In genomic region chr19:17999685-18000479, GRCh38 we compare ENCODE assay signal across 9 cellular contexts. TPM values are rescaled to one million over a fixed set of nuclear protein-coding genes. Genes with fewer than 3 reads are reported as not detected.
DNase-seq lines count a peak whose midpoint lies in the region; ATAC-seq and TF ChIP-seq lines count a peak whose summit lies in the region.
"Had no signal": no experiment of that assay in that cellular context is flagged by ENCODE, and none has a peak within 500 bp of the region (broad histone marks: within the 10 kb centered on the region; RNA-seq: fewer than 3 reads in every experiment).

No MANE protein-coding gene starts in this region.

- peak overlapping the region; percentile 81 for H3K27ac Mint-ChIP-seq in Caco-2 (ENCODE audit: unreplicated experiment)
- H3K27ac Mint-ChIP-seq in effector memory CD8-positive, alpha-beta T cell: peak overlapping the region; percentile 88 to 99

- peaks cover 7% of the 10 kb centered on the region for H3K4me1 Mint-ChIP-seq in Caco-2 (ENCODE audit: low read depth, unreplicated experiment)
- peaks cover 17 to 20% of the 10 kb centered on the region in 2 donors for H3K4me1 Mint-ChIP-seq in effector memory CD8-positive, alpha-beta T cell (ENCODE audit: low read depth in 2 of 2)

- no peaks in the 10 kb centered on the region for H3K27me3 Mint-ChIP-seq in Caco-2 (ENCODE audit: insufficient read depth, unreplicated experiment)
- no peaks in the 10 kb centered on the region for H3K27me3 Mint-ChIP-seq in effector memory CD8-positive, alpha-beta T cell

- 55 to 78% methylated on average over 21 of the region's 21 CpGs for WGBS in sigmoid colon, 2 donors

- ATAC-seq in effector memory CD8-positive, alpha-beta T cell (replicated peaks): no peak
- ATAC-seq in HG02678 (IDR thresholded peaks at IDR 0.05; ENCODE audit: unreplicated experiment): no peak
- no peak for ATAC-seq in activated CD4-positive, CD25-positive, alpha-beta regulatory T cell treated with anti-CD3 and anti-CD28 coated beads, Interleukin-2, amount 50 U/mL, for 24 hours

- H3K27ac ChIP-seq in Peyer's patch (peak overlapping the region; percentile 89 to 97 (median 90)), sigmoid colon (peak overlapping the region; percentile 86 to 92 (median 89))

- H3K9me3 Mint-ChIP-seq in Caco-2 (ENCODE audit: unreplicated experiment): no peaks in the 10 kb centered on the region
- no peaks in the 10 kb centered on the region for H3K9me3 Mint-ChIP-seq in effector memory CD8-positive, alpha-beta T cell

- H3K36me3 Mint-ChIP-seq in Caco-2 (ENCODE audit: insufficient read depth, unreplicated experiment): no peaks in the 10 kb centered on the region
- H3K36me3 Mint-ChIP-seq in effector memory CD8-positive, alpha-beta T cell (ENCODE audit: insufficient read depth): peaks cover 46% of the 10 kb centered on the region

- BruUV-seq in Caco-2 (replicated peaks; lab: Mats Ljungman, UMichigan): no TSS peak

- H3K4me3 ChIP-seq in Caco-2 (ENCODE audit: low read depth, low read length) (no peak overlapping the region), Peyer's patch (no peak overlapping the region), sigmoid colon (no peak overlapping the region)

- DNase-seq in Caco-2: no peak
- DNase-seq in Peyer's patch: no peak
- no peak for DNase-seq in effector memory CD8-positive, alpha-beta T cell
- no peak for DNase-seq in sigmoid colon
- DNase-seq in NCI-H446 (lab: John Stamatoyannopoulos, UW): no peak
- no peak for DNase-seq in NCI-H446 treated with DMSO at 0.1 percent for 48 hours (lab: John Stamatoyannopoulos, UW)
- DNase-seq: retina had no signal

- no peaks in the 10 kb centered on the region for H3K9me3 ChIP-seq in Caco-2
- no peaks in the 10 kb centered on the region for H3K9me3 ChIP-seq in Peyer's patch
- no peaks in the 10 kb centered on the region for H3K9me3 ChIP-seq in sigmoid colon

- H3K4me1 ChIP-seq in Caco-2 (peaks cover 5% of the 10 kb centered on the region; the same call in 1 of the 2 replicates), Peyer's patch (peaks cover 0 to 23% (median 5%) of the 10 kb centered on the region in 4 donors), sigmoid colon (peaks cover 0 to 21% (median 19%) of the 10 kb centered on the region in 4 donors)

- no peak for TF ChIP-seq CTCF in Caco-2 (IDR thresholded peaks at IDR 0.05; ENCODE audit: insufficient read depth in 1 of 2, low read depth in 1 of 2, low read length in 1 of 2, severe bottlenecking in 1 of 2, unreplicated experiment in 1 of 2)
- TF ChIP-seq CTCF in Peyer's patch (IDR thresholded peaks at IDR 0.05): no peak
- no peak for TF ChIP-seq CTCF in sigmoid colon (IDR thresholded peaks at IDR 0.05)

- no peak for TF ChIP-seq EP300 in sigmoid colon (IDR thresholded peaks at IDR 0.05)

- POLR2A ChIA-PET in Caco-2 (lab: Charles Lee): interaction anchor here (0.6 kb wide), 1 partner anchor 30 kb away, joined by 3 read pairs; no protein-coding TSS in a partner anchor

- CTCF ChIA-PET in Caco-2 (lab: Charles Lee): interaction anchor here (0.7 kb wide), 1 partner anchor 74 kb away, joined by 11 read pairs; no protein-coding TSS in a partner anchor

- peak overlapping the region; percentile 79 for H3K4me3 Mint-ChIP-seq in Caco-2 (ENCODE audit: unreplicated experiment)
- H3K4me3 Mint-ChIP-seq in effector memory CD8-positive, alpha-beta T cell: peak overlapping the region; percentile 71 to 84

- TF ChIP-seq POLR2A in Peyer's patch (IDR thresholded peaks at IDR 0.05): no peak
- no peak for TF ChIP-seq POLR2A in sigmoid colon (IDR thresholded peaks at IDR 0.05)

- H3K27me3 ChIP-seq in Caco-2 (replicated peaks; ENCODE audit: control insufficient read depth, insufficient read depth, low read length): no peaks in the 10 kb centered on the region
- no peaks in the 10 kb centered on the region for H3K27me3 ChIP-seq in Peyer's patch
- no peaks in the 10 kb centered on the region for H3K27me3 ChIP-seq in sigmoid colon

- H3K36me3 ChIP-seq in Caco-2 (ENCODE audit: control insufficient read depth, insufficient read depth, low read length) (no peaks in the 10 kb centered on the region), Peyer's patch (no peaks in the 10 kb centered on the region), sigmoid colon (no peaks in the 10 kb centered on the region)

- intact Hi-C loops in Caco-2 (cut with micrococcal nuclease; ENCODE audit: unreplicated experiment): loop anchor here (5.0 kb wide), 1 partner anchor 133 kb away; no protein-coding TSS in a partner anchor
- intact Hi-C loops in sigmoid colon (cut with DNase I): no loop called here

RNA-seq across cellular contexts. Expression of gene ARRDC2, which starts 8.1 kb away (rescaled TPM):
- total RNA-seq in Caco-2 (2022) (6.0 and 6.5 TPM in 2 replicates), Peyer's patch (10 to 100 TPM; 26.8 to 94.9 (median 29.4) TPM), sigmoid colon (10 to 100 TPM; 34.5 to 54.2 (median 37.0) TPM)
- 10 to 100 TPM; 22.2 to 44.2 (median 36.5) TPM for polyA plus RNA-seq in sigmoid colon

RNA-seq across cellular contexts. Expression of gene KCNN1, which starts 33.0 kb away (rescaled TPM):
- total RNA-seq in Caco-2 (2022) (not detected in 2 replicates), Peyer's patch (not detected), sigmoid colon (under 1 TPM in 2 of 4 donors, not detected in 2; 0.33 to 0.55 TPM)
- under 1 TPM in 1 of 3 donors, not detected in 2; 0.17 TPM for polyA plus RNA-seq in sigmoid colon
